In the genomic region with DNA sequence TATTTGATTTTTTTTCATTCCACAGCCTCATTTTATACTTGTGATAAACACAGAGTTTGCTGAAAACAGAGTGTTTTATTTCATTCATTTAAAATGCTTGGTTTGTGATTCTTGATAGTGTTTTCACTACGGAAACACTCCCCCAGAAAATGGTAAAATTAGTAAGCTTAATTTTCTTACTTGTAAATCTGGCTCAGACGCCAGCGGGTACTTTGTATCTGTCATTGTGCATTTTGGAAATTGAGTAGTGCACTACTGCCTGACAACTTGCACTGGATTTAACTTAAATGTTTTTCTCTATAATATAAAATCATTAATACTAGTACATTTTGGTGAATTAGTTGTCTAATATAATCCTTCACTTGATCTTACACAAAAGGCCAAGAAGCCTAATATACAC, we compare ENCODE assay signal across 8 cellular contexts. TPM values are rescaled to one million over a fixed set of nuclear protein-coding genes. Genes with fewer than 3 reads are reported as not detected.
DNase-seq lines count a peak whose midpoint lies in the region; ATAC-seq and TF ChIP-seq lines count a peak whose summit lies in the region.

No MANE protein-coding gene starts in this region.

- peaks cover 0 to 66% of the 10 kb centered on the region in 2 donors for H3K36me3 ChIP-seq in adrenal gland (replicated peaks in 1 of 2)
- H3K36me3 ChIP-seq in mucosa of stomach (ENCODE audit: control insufficient read depth, insufficient read depth, low read length): peaks cover 13% of the 10 kb centered on the region

- no peaks in the 10 kb centered on the region for H3K27me3 ChIP-seq in adrenal gland
- no peaks in the 10 kb centered on the region for H3K27me3 ChIP-seq in mucosa of stomach (ENCODE audit: control insufficient read depth, insufficient read depth, low read length)

- H3K27me3 Mint-ChIP-seq in CD14-positive monocyte (ENCODE audit: low read depth in 3 of 3): no peaks in the 10 kb centered on the region

- TF ChIP-seq POLR2A in adrenal gland (IDR thresholded peaks at IDR 0.05): no peak

- WGBS in adrenal gland, 4 donors: 57 to 78% (median 69%) methylated on average over 3 of the region's 3 CpGs

- DNase-seq in CD14-positive monocyte (ENCODE audit: low spot score) (no peak), adrenal gland (no peak), NCI-H526 treated with DMSO at 0.1 percent for 48 hours (lab: John Stamatoyannopoulos, UW) (no peak), ecto neural progenitor cell (ENCODE audit: low spot score) (no peak), T-helper 9 cell (no peak)
- no peak for DNase-seq in central memory CD4-positive, alpha-beta T cell

- intact Hi-C loops in CD14-positive monocyte (cut with micrococcal nuclease) (loop anchor here in 1 of 2 donors (5.0 kb wide), 1 partner anchor 38 kb away; a partner anchor contains a TSS), adrenal gland (cut with DNase I) (no loop called here)

- TF ChIP-seq CTCF in CD14-positive monocyte (IDR thresholded peaks at IDR 0.05): no peak
- no peak for TF ChIP-seq CTCF in adrenal gland (IDR thresholded peaks at IDR 0.05)

- peak overlapping the region; percentile 86 for H3K9ac ChIP-seq in mucosa of stomach (ENCODE audit: low read length)

- H3K27ac ChIP-seq in adrenal gland: peak overlapping the region in 4 of 5 donors; percentile 58 to 85 (median 76)

- ATAC-seq in HG02885 (IDR thresholded peaks at IDR 0.05; ENCODE audit: poor library complexity, unreplicated experiment): peak; percentile 7

- H3K4me3 ChIP-seq in adrenal gland (peak overlapping the region in 1 of 4 donors; percentile 44), mucosa of stomach (ENCODE audit: low read length) (peak overlapping the region; percentile 64)

- peaks cover 0 to 3% (median 0%) of the 10 kb centered on the region in 7 donors for H3K9me3 Mint-ChIP-seq in CD14-positive monocyte

- H3K4me1 ChIP-seq in adrenal gland (replicated peaks in 1 of 2) (peaks cover 12 to 37% of the 10 kb centered on the region in 2 donors), mucosa of stomach (ENCODE audit: control insufficient read depth, insufficient read depth, low read length) (peaks cover 44% of the 10 kb centered on the region)

- H3K4me3 Mint-ChIP-seq in CD14-positive monocyte: peak overlapping the region; percentile 79 to 89

- H3K36me3 Mint-ChIP-seq in CD14-positive monocyte: peaks cover 56 to 57% of the 10 kb centered on the region in 2 donors

- H3K4me1 Mint-ChIP-seq in CD14-positive monocyte: peaks cover 51% of the 10 kb centered on the region

- peak overlapping the region; percentile 90 to 97 (median 95) for H3K27ac Mint-ChIP-seq in CD14-positive monocyte

- H3K9me3 ChIP-seq in adrenal gland (replicated peaks in 1 of 3): no peaks in the 10 kb centered on the region
- no peaks in the 10 kb centered on the region for H3K9me3 ChIP-seq in mucosa of stomach (ENCODE audit: control insufficient read depth, low read length)

RNA-seq across cellular contexts. Expression of a gene that starts 37.0 kb away (rescaled TPM):
- polyA plus RNA-seq in CD14-positive monocyte (10 to 100 TPM; 12.3 to 18.0 TPM), adrenal gland (10 to 100 TPM in 1 of 3 donors, 1 to 10 TPM in 2; 4.7 to 40.6 (median 7.7) TPM)
- total RNA-seq in adrenal gland: 10 to 100 TPM; 23.4 to 39.3 (median 30.9) TPM
